ENCODE assay signal across 10 cellular contexts in genomic region chr11:130620566-130620965, GRCh38.
"Had no signal": no experiment of that assay in that cellular context is flagged by ENCODE, and none has a peak within 500 bp of the region (broad histone marks: within the 10 kb centered on the region; RNA-seq: fewer than 3 reads in every experiment).

No MANE protein-coding gene starts in this region.

- H3K27ac ChIP-seq: GM23248 had no signal

- H3K36me3 ChIP-seq: HAP-1 had no signal

- H3K9me3 ChIP-seq: HAP-1 had no signal

- H3K9ac ChIP-seq: GM23248 had no signal

- ATAC-seq: GM23338, HCT116 had no signal

- H3K4me3 Mint-ChIP-seq: GM23338, H9, HFFc6 had no signal

- DNase-seq: GM23248, GOT3, H9, HCEC 1CT, HFFc6 had no signal

- H3K27ac Mint-ChIP-seq: GM23338, H9, HFFc6 had no signal

- H3K4me1 Mint-ChIP-seq: GM23338, H9 had no signal

- H3K9me3 Mint-ChIP-seq: GM23338 had no signal

- FAIRE-seq: H1, H54 had no signal

- H3K4me2 ChIP-seq: GM23338 had no signal

- H2AFZ ChIP-seq: GM23248, GM23338 had no signal

- H3K4me1 ChIP-seq: HAP-1 had no signal

- H3K4me3 ChIP-seq: GM23248, GM23338, HAP-1 had no signal
